8 cellular contexts compared by ENCODE assay signal in the genomic region with DNA sequence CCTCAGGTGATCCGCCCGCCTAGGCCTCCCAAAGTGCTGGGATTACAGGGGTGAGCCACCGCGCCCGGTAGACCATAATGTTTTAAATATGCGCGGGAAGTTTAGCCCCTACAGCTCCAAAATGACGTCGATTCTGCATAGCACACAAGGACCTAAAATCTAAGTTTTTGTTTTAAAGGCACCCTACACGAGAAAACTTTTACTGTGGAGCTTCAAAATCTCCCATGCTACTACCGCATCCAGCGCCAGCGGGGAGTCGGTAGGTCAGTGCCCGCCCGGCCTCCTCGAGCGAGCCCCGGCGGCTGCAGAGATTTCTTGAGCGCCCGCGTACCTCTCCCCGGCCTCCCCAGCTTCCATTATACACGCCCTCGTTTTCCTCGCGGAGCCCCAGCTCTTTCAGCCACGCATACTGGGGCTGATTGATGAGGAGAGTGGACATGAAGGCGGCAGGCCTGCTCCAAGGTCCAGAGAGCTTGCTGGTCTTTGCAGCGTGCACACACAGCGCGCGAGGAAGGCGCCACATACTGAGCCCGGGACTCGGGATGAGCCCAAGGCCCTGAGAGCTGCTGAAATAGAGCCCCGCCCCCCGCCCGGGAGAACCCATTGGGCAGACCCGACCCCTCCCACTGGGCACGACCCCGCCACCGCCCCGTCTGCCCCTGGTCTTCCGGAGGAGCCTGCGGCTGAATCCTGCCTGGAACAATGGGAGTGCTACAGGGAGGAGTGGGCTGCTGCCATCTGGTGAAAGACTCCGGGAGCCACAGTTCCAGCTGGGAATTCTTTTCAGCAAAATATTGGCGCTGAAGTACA. TPM values are rescaled to one million over a fixed set of nuclear protein-coding genes. Genes with fewer than 3 reads are reported as not detected.
DNase-seq lines count a peak whose midpoint lies in the region; ATAC-seq and TF ChIP-seq lines count a peak whose summit lies in the region.

A gene (minus strand): TSS at position 544 of the 810 bp plus-strand sequence. CDS start 21 bp downstream, at position 523.

- H3K4me3 Mint-ChIP-seq in activated naive CD4-positive, alpha-beta T cell treated with anti-CD3 and anti-CD28 coated beads, Interleukin-2, amount 10 ng/mL, durations not matched to agents 7 days and 5 days, result peak within 1 kb of the TSS; percentile 73
- peak within 1 kb of the TSS; percentile 85 to 95 (median 91) for H3K4me3 Mint-ChIP-seq in nephron

- peak within 1 kb of the TSS; percentile 67 for H3K27ac ChIP-seq in suprapubic skin

- H3K9me3 Mint-ChIP-seq in activated naive CD4-positive, alpha-beta T cell treated with anti-CD3 and anti-CD28 coated beads, Interleukin-2, amount 10 ng/mL, durations not matched to agents 7 days and 5 days, result no peaks in the 10 kb centered on the region
- H3K9me3 Mint-ChIP-seq in nephron, result peaks cover 1% of the 10 kb centered on the region

- H3K27me3 Mint-ChIP-seq in activated naive CD4-positive, alpha-beta T cell treated with anti-CD3 and anti-CD28 coated beads, Interleukin-2, amount 10 ng/mL, durations not matched to agents 7 days and 5 days, result peaks cover 35% of the 10 kb centered on the region
- no peaks in the 10 kb centered on the region for H3K27me3 Mint-ChIP-seq in nephron (ENCODE audit: low read depth)

- H3K27ac Mint-ChIP-seq in activated naive CD4-positive, alpha-beta T cell treated with anti-CD3 and anti-CD28 coated beads, Interleukin-2, amount 10 ng/mL, durations not matched to agents 7 days and 5 days, result peak within 1 kb of the TSS; percentile 14
- H3K27ac Mint-ChIP-seq in nephron, result peak within 1 kb of the TSS; percentile 64 to 94 (median 94)

- CTCF ChIA-PET in activated naive CD4-positive, alpha-beta T cell treated with anti-CD3 and anti-CD28 coated beads, Interleukin-2, amount 10 ng/mL, durations not matched to agents 7 days and 5 days (lab: Charles Lee), result interaction anchor here (1.1 to 1.7 kb wide), 2 partner anchors 9 to 53 kb away, joined by 3 to 7 read pairs; no protein-coding TSS in a partner anchor

- peaks cover 21% of the 10 kb centered on the region for H3K36me3 ChIP-seq in suprapubic skin

- peak; percentile 89 for ATAC-seq in GM19328 (IDR thresholded peaks at IDR 0.05; ENCODE audit: unreplicated experiment)
- peak; percentile 79 for ATAC-seq in HG03439 (IDR thresholded peaks at IDR 0.05; ENCODE audit: unreplicated experiment)

- WGBS in suprapubic skin, result 0% methylated on average over 12 of the region's 49 CpGs

- TF ChIP-seq CTCF in nephron (IDR thresholded peaks at IDR 0.05; ENCODE audit: unreplicated experiment in 3 of 3) (peak; percentile 42 to 57 (median 52)), suprapubic skin (IDR thresholded peaks at IDR 0.05) (peak in 1 of 2 donors; percentile 47)

- H3K9me3 ChIP-seq in suprapubic skin, result no peaks in the 10 kb centered on the region

- no peak for TF ChIP-seq EP300 in suprapubic skin (IDR thresholded peaks at IDR 0.05)

- peak within 1 kb of the TSS; percentile 47 for H3K4me3 ChIP-seq in suprapubic skin

- no peaks in the 10 kb centered on the region for H3K36me3 Mint-ChIP-seq in activated naive CD4-positive, alpha-beta T cell treated with anti-CD3 and anti-CD28 coated beads, Interleukin-2, amount 10 ng/mL, durations not matched to agents 7 days and 5 days
- peaks cover 31% of the 10 kb centered on the region for H3K36me3 Mint-ChIP-seq in nephron (ENCODE audit: low read depth)

- peak in 1 of 2 donors; percentile 28 for TF ChIP-seq POLR2A in suprapubic skin (IDR thresholded peaks at IDR 0.05)

- H3K4me1 ChIP-seq in suprapubic skin, result peaks cover 39% of the 10 kb centered on the region

- DNase-seq in C1 segment of cervical spinal cord (lab: John Stamatoyannopoulos, UW) (peak; percentile 16 to 90 (median 78)), OCI-M2 (lab: John Stamatoyannopoulos, UW; ENCODE audit: unreplicated experiment) (peak; percentile 55), foreskin melanocyte (peak; percentile 95), suprapubic skin (ENCODE audit: low spot score in 2 of 2) (peak; percentile 95 to 96)
- peak; percentile 39 for DNase-seq in activated naive CD4-positive, alpha-beta T cell treated with anti-CD3 and anti-CD28 coated beads, Interleukin-2, amount 10 ng/mL, durations not matched to agents 7 days and 5 days

- H3K4me1 Mint-ChIP-seq in activated naive CD4-positive, alpha-beta T cell treated with anti-CD3 and anti-CD28 coated beads, Interleukin-2, amount 10 ng/mL, durations not matched to agents 7 days and 5 days, result peaks cover 14% of the 10 kb centered on the region
- peaks cover 25% of the 10 kb centered on the region for H3K4me1 Mint-ChIP-seq in nephron

- no peaks in the 10 kb centered on the region for H3K27me3 ChIP-seq in suprapubic skin

RNA-seq across cellular contexts. Expression of the gene that starts here (rescaled TPM):
- 10 to 100 TPM; 28.5 to 71.2 (median 43.5) TPM for total RNA-seq in suprapubic skin

Comparison
In these comparisons a context has a peak if more than half of its experiments do, and no peak if none do; other contexts are left out.
1. Peak in every context shown above with its lines: DNase-seq, ATAC-seq, H3K4me3 ChIP-seq and H3K27ac ChIP-seq.
2. DNase-seq: peak in every context shown above with its lines; median percentile 96 in suprapubic skin; 95 in foreskin melanocyte; 78 in C1 segment of cervical spinal cord; 55 in OCI-M2; 39 in activated naive CD4-positive, alpha-beta T cell treated with anti-CD3 and anti-CD28 coated beads, Interleukin-2, amount 10 ng/mL, durations not matched to agents 7 days and 5 days.